8 cellular contexts compared by ENCODE assay signal in the genomic region with DNA sequence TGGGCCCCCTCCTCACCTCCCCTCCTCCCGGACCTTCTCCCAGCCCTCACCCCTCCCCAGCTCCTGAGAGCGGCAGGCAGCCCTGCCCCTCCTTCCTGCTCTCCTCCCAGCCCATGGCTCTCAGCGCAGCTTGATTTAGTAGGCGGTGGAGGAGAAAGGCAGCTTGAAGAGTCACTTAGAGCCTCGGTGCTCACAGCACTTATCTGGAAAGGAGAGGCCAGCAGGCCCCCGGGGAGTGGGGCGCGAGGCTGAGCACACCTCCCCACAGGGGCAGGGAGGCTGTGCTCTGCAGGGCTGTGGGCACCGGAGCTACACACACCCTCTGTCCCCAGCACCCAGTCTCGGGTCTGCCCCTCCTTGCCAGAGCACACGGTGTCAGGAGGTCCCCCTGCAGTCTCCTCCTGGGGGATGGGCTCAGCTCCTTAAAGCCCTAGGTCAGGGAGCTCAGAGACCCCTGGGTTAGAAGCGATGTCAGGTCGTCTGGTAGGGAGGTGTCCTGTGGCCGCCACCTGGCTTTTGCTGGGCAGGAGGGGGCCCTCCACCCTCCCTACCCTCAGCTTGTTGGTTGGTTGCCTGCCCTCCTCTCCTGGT.
DNase-seq lines count a peak whose midpoint lies in the region; ATAC-seq, FAIRE-seq and TF ChIP-seq lines count a peak whose summit lies in the region.

No MANE protein-coding gene starts in this region.

- H3K79me2 ChIP-seq in K562 (ENCODE audit: control insufficient read depth, insufficient read depth, low read length): peaks cover 51% of the 10 kb centered on the region

- H3K4me3 ChIP-seq in K562 (peak overlapping the region; percentile 34), mucosa of stomach (ENCODE audit: low read length) (no peak overlapping the region)

- H3K36me3 ChIP-seq in K562 (ENCODE audit: control insufficient read depth, insufficient read depth, low read length) (peaks cover 11% of the 10 kb centered on the region; the same call in 2 of the 3 replicates), mucosa of stomach (ENCODE audit: control insufficient read depth, insufficient read depth, low read length) (no peaks in the 10 kb centered on the region)

- CTCF ChIA-PET in K562 (lab: Yijun Ruan, JAX; ENCODE audit: low intra/inter-chr PET ratio): interaction anchor here (0.6 kb wide), 1 partner anchor 154 kb away, joined by 4 read pairs; no protein-coding TSS in a partner anchor

- intact Hi-C loops in K562 (cut with micrococcal nuclease): loop anchor here (5.0 kb wide), 2 partner anchors 90 to 150 kb away; a partner anchor contains a TSS

- H3K4me1 ChIP-seq in K562 (replicated peaks in 1 of 2; ENCODE audit: control insufficient read depth in 2 of 2, insufficient read depth in 2 of 2, low read length in 2 of 2): peaks cover 45 to 87% of the 10 kb centered on the region in 2 experiments
- H3K4me1 ChIP-seq in mucosa of stomach (ENCODE audit: control insufficient read depth, insufficient read depth, low read length): peaks cover 32% of the 10 kb centered on the region

- H2AFZ ChIP-seq in K562 (ENCODE audit: low read depth, low read length): peak overlapping the region; percentile 57

- FAIRE-seq in K562 (lab: Jason Lieb, UNC): peak; percentile 93
- no peak for FAIRE-seq in RCC 7860 (lab: Jason Lieb, UNC)

- DNase-seq in DMS79 treated with DMSO at 0.1 percent for 48 hours (lab: John Stamatoyannopoulos, UW): peak; percentile 69
- DNase-seq in NCI-H1436 treated with DMSO at 0.1 percent for 48 hours (lab: John Stamatoyannopoulos, UW): peak; percentile 72
- DNase-seq in K562 (ENCODE audit: extremely low read depth in 1 of 4, low spot score in 3 of 4): peak; percentile 69 to 91 (median 78)
- no peak for DNase-seq in COLO829 (ENCODE audit: low spot score)
- DNase-seq in NK-92 (lab: John Stamatoyannopoulos, UW; ENCODE audit: unreplicated experiment): no peak
- DNase-seq in RCC 7860 (ENCODE audit: low spot score): no peak

- peak overlapping the region; percentile 83 for H3K4me2 ChIP-seq in K562 (ENCODE audit: insufficient read depth, low read length)

- in situ Hi-C loops in K562 (cut with MboI): no loop called here

- H3K9me3 ChIP-seq in K562 (replicated peaks; ENCODE audit: control insufficient read depth, insufficient read depth, low read depth, low read length) (no peaks in the 10 kb centered on the region), mucosa of stomach (ENCODE audit: control insufficient read depth, low read length) (no peaks in the 10 kb centered on the region)

- WGBS in K562 (ENCODE audit: insufficient coverage, low coverage, missing lambda C conversion rate): under 1% methylated on average over 13 of the region's 14 CpGs

- BruUV-seq in K562 (replicated peaks; lab: Mats Ljungman, UMichigan): no TSS peak

- H3K27me3 ChIP-seq in K562 (ENCODE audit: control insufficient read depth in 2 of 2, insufficient read depth in 2 of 2, low read length in 2 of 2): no peaks in the 10 kb centered on the region
- H3K27me3 ChIP-seq in mucosa of stomach (ENCODE audit: control insufficient read depth, insufficient read depth, low read length): peaks cover 27% of the 10 kb centered on the region

- peaks cover 9% of the 10 kb centered on the region for H3K9me1 ChIP-seq in K562 (ENCODE audit: control insufficient read depth, insufficient read depth, low read length)

- no peak; a peak in 1 of 4 replicates for TF ChIP-seq RAD21 in K562 (CRISPR knock-in tag; conservative IDR thresholded peaks at IDR 0.05 in 1 of 2, IDR thresholded peaks at IDR 0.05 in 1 of 2)

- ATAC-seq in K562 (peak; percentile 88), GM21528 (IDR thresholded peaks at IDR 0.05; ENCODE audit: low FRiP score, unreplicated experiment) (no peak)

- POLR2A ChIA-PET in K562 (lab: Yijun Ruan, JAX): interaction anchor here (0.6 to 2.3 kb wide), 13 partner anchors 9 to 186 kb away, joined by 3 to 16 read pairs (median 4); no protein-coding TSS in a partner anchor

- peaks cover under 1% of the 10 kb centered on the region for H4K20me1 ChIP-seq in K562 (replicated peaks; ENCODE audit: control insufficient read depth, insufficient read depth, low read length)

- TF ChIP-seq EP300 in K562 (IDR thresholded peaks at IDR 0.05; ENCODE audit: low read length): peak; percentile 23; the same call in 1 of the 2 replicates

- peak overlapping the region; percentile 64 to 90 for H3K9ac ChIP-seq in K562 (ENCODE audit: insufficient read depth in 1 of 2, low read depth in 2 of 2, low read length in 2 of 2)
- H3K9ac ChIP-seq in mucosa of stomach (ENCODE audit: low read length): peak overlapping the region; percentile 40

- no peak for TF ChIP-seq CTCF in K562 (IDR thresholded peaks at IDR 0.05 in 2 of 3, conservative IDR thresholded peaks at IDR 0.05 in 1 of 3; ENCODE audit: insufficient read depth in 2 of 3, low read depth in 1 of 3, low read length in 3 of 3)

- no peak; the same call in 1 of the 2 replicates for TF ChIP-seq POLR2A in K562 (conservative IDR thresholded peaks at IDR 0.05)

- H3K27ac ChIP-seq in K562 (ENCODE audit: extremely low read depth, low read depth, low read length): peak overlapping the region; percentile 78

TF ChIP-seq in K562, 482 proteins besides CTCF, POLR2A, EP300 and RAD21 (continues in another document):
- TF ChIP-seq ZC3H4 (CRISPR knock-in tag; IDR thresholded peaks at IDR 0.05; ENCODE audit: borderline replicate concordance) (no peak), ZNF134 (CRISPR knock-in tag; conservative IDR thresholded peaks at IDR 0.05) (no peak), L3MBTL2 (IDR thresholded peaks at IDR 0.05) (peak; percentile 82), RCOR1 (IDR thresholded peaks at IDR 0.05; ENCODE audit: borderline replicate concordance in 1 of 2, low read depth in 2 of 2, low read length in 2 of 2) (peak in 1 of 2 experiments; percentile 38; a peak in 1 of 4 replicates), LEF1 (IDR thresholded peaks at IDR 0.05) (peak; percentile 35; the same call in 1 of the 2 replicates), SMAD4 (CRISPR knock-in tag; conservative IDR thresholded peaks at IDR 0.05) (no peak), TAL1 (IDR thresholded peaks at IDR 0.05) (peak; percentile 29; the same call in 1 of the 2 replicates), FOS (IDR thresholded peaks at IDR 0.05; ENCODE audit: extremely low read depth, insufficient read length) (no peak), ZFX (CRISPR knock-in tag; IDR thresholded peaks at IDR 0.05) (peak; percentile 29; the same call in 1 of the 2 replicates), ZNF780A (CRISPR knock-in tag; IDR thresholded peaks at IDR 0.05) (no peak), NFYB (IDR thresholded peaks at IDR 0.05; ENCODE audit: extremely low read depth, insufficient read length) (no peak), ILF3 (IDR thresholded peaks at IDR 0.05; ENCODE audit: borderline replicate concordance) (no peak), DDX20 (tag; IDR thresholded peaks at IDR 0.05; ENCODE audit: low read depth) (no peak), SMARCA5 (IDR thresholded peaks at IDR 0.05) (peak; percentile 88)
- TF ChIP-seq, protein P1, sequence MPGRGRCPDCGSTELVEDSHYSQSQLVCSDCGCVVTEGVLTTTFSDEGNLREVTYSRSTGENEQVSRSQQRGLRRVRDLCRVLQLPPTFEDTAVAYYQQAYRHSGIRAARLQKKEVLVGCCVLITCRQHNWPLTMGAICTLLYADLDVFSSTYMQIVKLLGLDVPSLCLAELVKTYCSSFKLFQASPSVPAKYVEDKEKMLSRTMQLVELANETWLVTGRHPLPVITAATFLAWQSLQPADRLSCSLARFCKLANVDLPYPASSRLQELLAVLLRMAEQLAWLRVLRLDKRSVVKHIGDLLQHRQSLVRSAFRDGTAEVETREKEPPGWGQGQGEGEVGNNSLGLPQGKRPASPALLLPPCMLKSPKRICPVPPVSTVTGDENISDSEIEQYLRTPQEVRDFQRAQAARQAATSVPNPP (IDR thresholded peaks at IDR 0.05; ENCODE audit: borderline replicate concordance, insufficient read depth, insufficient read length): no peak
- TF ChIP-seq, protein P2, sequence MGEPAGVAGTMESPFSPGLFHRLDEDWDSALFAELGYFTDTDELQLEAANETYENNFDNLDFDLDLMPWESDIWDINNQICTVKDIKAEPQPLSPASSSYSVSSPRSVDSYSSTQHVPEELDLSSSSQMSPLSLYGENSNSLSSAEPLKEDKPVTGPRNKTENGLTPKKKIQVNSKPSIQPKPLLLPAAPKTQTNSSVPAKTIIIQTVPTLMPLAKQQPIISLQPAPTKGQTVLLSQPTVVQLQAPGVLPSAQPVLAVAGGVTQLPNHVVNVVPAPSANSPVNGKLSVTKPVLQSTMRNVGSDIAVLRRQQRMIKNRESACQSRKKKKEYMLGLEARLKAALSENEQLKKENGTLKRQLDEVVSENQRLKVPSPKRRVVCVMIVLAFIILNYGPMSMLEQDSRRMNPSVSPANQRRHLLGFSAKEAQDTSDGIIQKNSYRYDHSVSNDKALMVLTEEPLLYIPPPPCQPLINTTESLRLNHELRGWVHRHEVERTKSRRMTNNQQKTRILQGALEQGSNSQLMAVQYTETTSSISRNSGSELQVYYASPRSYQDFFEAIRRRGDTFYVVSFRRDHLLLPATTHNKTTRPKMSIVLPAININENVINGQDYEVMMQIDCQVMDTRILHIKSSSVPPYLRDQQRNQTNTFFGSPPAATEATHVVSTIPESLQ (CRISPR knock-in tag; IDR thresholded peaks at IDR 0.05): no peak
- TF ChIP-seq, protein P3, sequence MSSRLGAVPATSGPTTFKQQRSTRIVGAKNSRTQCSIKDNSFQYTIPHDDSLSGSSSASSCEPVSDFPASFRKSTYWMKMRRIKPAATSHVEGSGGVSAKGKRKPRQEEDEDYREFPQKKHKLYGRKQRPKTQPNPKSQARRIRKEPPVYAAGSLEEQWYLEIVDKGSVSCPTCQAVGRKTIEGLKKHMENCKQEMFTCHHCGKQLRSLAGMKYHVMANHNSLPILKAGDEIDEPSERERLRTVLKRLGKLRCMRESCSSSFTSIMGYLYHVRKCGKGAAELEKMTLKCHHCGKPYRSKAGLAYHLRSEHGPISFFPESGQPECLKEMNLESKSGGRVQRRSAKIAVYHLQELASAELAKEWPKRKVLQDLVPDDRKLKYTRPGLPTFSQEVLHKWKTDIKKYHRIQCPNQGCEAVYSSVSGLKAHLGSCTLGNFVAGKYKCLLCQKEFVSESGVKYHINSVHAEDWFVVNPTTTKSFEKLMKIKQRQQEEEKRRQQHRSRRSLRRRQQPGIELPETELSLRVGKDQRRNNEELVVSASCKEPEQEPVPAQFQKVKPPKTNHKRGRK (tag; IDR thresholded peaks at IDR 0.05): no peak
- TF ChIP-seq, protein P4, sequence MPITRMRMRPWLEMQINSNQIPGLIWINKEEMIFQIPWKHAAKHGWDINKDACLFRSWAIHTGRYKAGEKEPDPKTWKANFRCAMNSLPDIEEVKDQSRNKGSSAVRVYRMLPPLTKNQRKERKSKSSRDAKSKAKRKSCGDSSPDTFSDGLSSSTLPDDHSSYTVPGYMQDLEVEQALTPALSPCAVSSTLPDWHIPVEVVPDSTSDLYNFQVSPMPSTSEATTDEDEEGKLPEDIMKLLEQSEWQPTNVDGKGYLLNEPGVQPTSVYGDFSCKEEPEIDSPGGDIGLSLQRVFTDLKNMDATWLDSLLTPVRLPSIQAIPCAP (CRISPR knock-in tag; IDR thresholded peaks at IDR 0.05; ENCODE audit: borderline replicate concordance): no peak

Comparison
In these comparisons a context has a peak if more than half of its experiments do, and no peak if none do; other contexts are left out.
1. DNase-seq: peak in DMS79 treated with DMSO at 0.1 percent for 48 hours (single experiment), NCI-H1436 treated with DMSO at 0.1 percent for 48 hours (single experiment) and K562 (4 of 4); none in COLO829 (single experiment), NK-92 (single experiment) and RCC 7860 (single experiment).